In genomic region chr4:184451726-184452125, GRCh38 we compare ENCODE assay signal across 1 cellular context.
A peak's percentile ranks its signal among the peaks of the same experiment; 100 is the strongest.
TF ChIP-seq lines count a peak whose summit lies in the region.

No MANE protein-coding gene starts in this region.

TF ChIP-seq in K562, 482 proteins besides CTCF, POLR2A, EP300 and RAD21 (continued from another document and continues in another):
- TF ChIP-seq RERE (CRISPR knock-in tag; IDR thresholded peaks at IDR 0.05; ENCODE audit: borderline replicate concordance), result no peak
- no peak for TF ChIP-seq ZNF224 (CRISPR knock-in tag; IDR thresholded peaks at IDR 0.05)
- no peak for TF ChIP-seq NKRF (IDR thresholded peaks at IDR 0.05; ENCODE audit: borderline replicate concordance)
- no peak for TF ChIP-seq SAFB2 (IDR thresholded peaks at IDR 0.05; ENCODE audit: borderline replicate concordance, low read depth, low read length, severe bottlenecking)
- TF ChIP-seq CBX2 (IDR thresholded peaks at IDR 0.05; ENCODE audit: insufficient read depth, low read length, poor library complexity, severe bottlenecking), result no peak
- TF ChIP-seq BRF2 (IDR thresholded peaks at IDR 0.05; ENCODE audit: borderline replicate concordance, insufficient read depth, insufficient read length), result no peak
- TF ChIP-seq EGR1 (conservative IDR thresholded peaks at IDR 0.05), result no peak
- TF ChIP-seq LEF1 (IDR thresholded peaks at IDR 0.05), result peak; percentile 84
- TF ChIP-seq TRIM24 (IDR thresholded peaks at IDR 0.05), result peak; percentile 73 to 80
- TF ChIP-seq YY1 (IDR thresholded peaks at IDR 0.05; ENCODE audit: borderline replicate concordance in 1 of 3, control insufficient read depth in 1 of 3, extremely low read depth in 1 of 3, insufficient read depth in 3 of 3, insufficient read length in 1 of 3, insufficient replicate concordance in 2 of 3, low read depth in 1 of 3, low read length in 2 of 3), result no peak
- TF ChIP-seq GTF3C2 (IDR thresholded peaks at IDR 0.05; ENCODE audit: borderline replicate concordance, extremely low read depth, insufficient read length), result no peak
- no peak for TF ChIP-seq NFXL1 (CRISPR knock-in tag; IDR thresholded peaks at IDR 0.05)
- no peak for TF ChIP-seq XRCC4 (IDR thresholded peaks at IDR 0.05; ENCODE audit: extremely low read depth, insufficient read depth, insufficient read length)
- TF ChIP-seq ARID1B (IDR thresholded peaks at IDR 0.05), result peak; percentile 95
- TF ChIP-seq CREB3L1 (IDR thresholded peaks at IDR 0.05; ENCODE audit: borderline replicate concordance, low read depth), result no peak
- no peak; a peak in 1 of 4 replicates for TF ChIP-seq ZNF639 (CRISPR knock-in tag; conservative IDR thresholded peaks at IDR 0.05 in 1 of 2, IDR thresholded peaks at IDR 0.05 in 1 of 2)
- no peak for TF ChIP-seq EWSR1 (IDR thresholded peaks at IDR 0.05; ENCODE audit: borderline replicate concordance, low read depth, partially characterized antibody)
- no peak for TF ChIP-seq KAT2B (IDR thresholded peaks at IDR 0.05; ENCODE audit: low read depth, low read length)
- 0 out of 4 replicates have a peak, but pooled peaks of 1 of the 2 experiments have one; percentile 58 for TF ChIP-seq ARNT (IDR thresholded peaks at IDR 0.05)
- TF ChIP-seq POLR2G (IDR thresholded peaks at IDR 0.05; ENCODE audit: low read depth, low read length), result no peak
- TF ChIP-seq HIVEP1 (CRISPR knock-in tag; IDR thresholded peaks at IDR 0.05), result no peak
- no peak for TF ChIP-seq CBX5 (IDR thresholded peaks at IDR 0.05; ENCODE audit: borderline replicate concordance, low read depth)
- TF ChIP-seq ZNF316 (IDR thresholded peaks at IDR 0.05), result peak; percentile 27; the same call in 1 of the 2 replicates
- no peak for TF ChIP-seq EP400 (IDR thresholded peaks at IDR 0.05)
- no peak for TF ChIP-seq ZNF609 (CRISPR knock-in tag; IDR thresholded peaks at IDR 0.05; ENCODE audit: borderline replicate concordance)
- no peak for TF ChIP-seq SNRNP70 (optimal IDR thresholded peaks at IDR 0.05; ENCODE audit: low read depth, low read length)
- no peak for TF ChIP-seq BHLHE40 (IDR thresholded peaks at IDR 0.05; ENCODE audit: low read length)
- TF ChIP-seq BMI1 (IDR thresholded peaks at IDR 0.05; ENCODE audit: low read length), result no peak
- TF ChIP-seq ZNF518B (CRISPR knock-in tag; IDR thresholded peaks at IDR 0.05), result no peak
- no peak for TF ChIP-seq ZNF668 (CRISPR knock-in tag; IDR thresholded peaks at IDR 0.05)
- no peak for TF ChIP-seq ZNF140 (CRISPR knock-in tag; IDR thresholded peaks at IDR 0.05)
- no peak for TF ChIP-seq ZNF3 (CRISPR knock-in tag; IDR thresholded peaks at IDR 0.05)
